ENCODE assay signal across 11 cellular contexts in the genomic region with DNA sequence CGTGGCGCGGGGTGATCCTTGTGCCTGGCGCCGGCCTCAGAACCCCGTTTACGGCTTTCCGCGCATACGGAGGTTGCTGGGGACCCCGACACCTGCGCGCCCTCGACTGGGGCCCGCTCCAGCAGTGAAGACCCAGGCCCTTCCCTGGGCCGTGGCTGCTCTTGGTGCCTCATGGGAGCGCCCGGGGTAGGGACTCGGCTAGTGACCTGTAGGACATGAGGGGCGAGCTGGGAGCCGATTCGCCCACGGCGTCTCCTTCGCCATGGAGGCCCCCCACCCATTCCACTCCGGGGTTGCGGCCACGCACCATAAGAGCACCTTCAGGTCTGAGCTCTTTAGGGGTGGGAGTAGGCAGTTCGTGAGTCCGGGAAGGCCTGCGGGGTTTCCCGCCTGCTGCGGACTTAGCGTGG. TPM values are rescaled to one million over a fixed set of nuclear protein-coding genes. Genes with fewer than 3 reads are reported as not detected.
DNase-seq lines count a peak whose midpoint lies in the region; ATAC-seq and TF ChIP-seq lines count a peak whose summit lies in the region.
"Had no signal": no experiment of that assay in that cellular context is flagged by ENCODE, and none has a peak within 500 bp of the region (broad histone marks: within the 10 kb centered on the region; RNA-seq: fewer than 3 reads in every experiment).

No MANE protein-coding gene starts in this region.

- H4K12ac ChIP-seq in trophoblast cell (ENCODE audit: low read depth, low read length): no peak overlapping the region

- H3K4me3 Mint-ChIP-seq in activated naive CD8-positive, alpha-beta T cell treated with anti-CD3 and anti-CD28 coated beads for 36 hours: no peak overlapping the region

- no peak overlapping the region for H2BK5ac ChIP-seq in trophoblast cell (ENCODE audit: low read depth, low read length, poor library complexity)

- peak overlapping the region; percentile 65 for H3K4me2 ChIP-seq in trophoblast cell (ENCODE audit: low read length)

- TF ChIP-seq CTCF in AG09309 (IDR thresholded peaks at IDR 0.05; ENCODE audit: control insufficient read depth, insufficient read depth, low read depth, low read length, missing control alignments): no peak

- H3K23ac ChIP-seq in trophoblast cell (ENCODE audit: low read length): no peak overlapping the region

- H3K27ac ChIP-seq in SK-N-MC (no peak overlapping the region), trophoblast cell (ENCODE audit: low read depth, low read length) (no peak overlapping the region), SJCRH30 (no peak overlapping the region)

- WGBS in trophoblast cell (ENCODE audit: extremely low coverage, insufficient coverage, insufficient read length): no CpG with 5 or more reads among the region's 34 CpGs

- H3K4me3 ChIP-seq in AG09309 (ENCODE audit: control insufficient read depth, low read depth, low read length) (peak overlapping the region; percentile 49), SK-N-MC (peak overlapping the region; percentile 45; the same call in 1 of the 2 replicates), iPS-11a (ENCODE audit: low read depth, low read length) (peak overlapping the region; percentile 50), trophoblast cell (ENCODE audit: low read depth, low read length) (peak overlapping the region; percentile 61), SJCRH30 (no peak overlapping the region)

- peaks cover 70% of the 10 kb centered on the region for H3K27me3 Mint-ChIP-seq in activated naive CD8-positive, alpha-beta T cell treated with anti-CD3 and anti-CD28 coated beads for 36 hours

- no peak overlapping the region for H2BK12ac ChIP-seq in trophoblast cell (ENCODE audit: low read length)

- H4K91ac ChIP-seq in trophoblast cell (ENCODE audit: low read depth, low read length): no peak overlapping the region

- ATAC-seq in HG02885 (IDR thresholded peaks at IDR 0.05; ENCODE audit: poor library complexity, unreplicated experiment): no peak

- no peak overlapping the region for H2BK120ac ChIP-seq in trophoblast cell (ENCODE audit: insufficient read depth, low read length, poor library complexity)

- no peaks in the 10 kb centered on the region for H3K36me3 Mint-ChIP-seq in activated naive CD8-positive, alpha-beta T cell treated with anti-CD3 and anti-CD28 coated beads for 36 hours

- H3K79me2 ChIP-seq in trophoblast cell (ENCODE audit: control insufficient read depth, insufficient read depth, low read length, poor library complexity): peaks cover 2% of the 10 kb centered on the region

- H3K27ac Mint-ChIP-seq in activated naive CD8-positive, alpha-beta T cell treated with anti-CD3 and anti-CD28 coated beads for 36 hours: no peak overlapping the region

- H3K36me3 ChIP-seq in SK-N-MC (ENCODE audit: insufficient read depth, low read length) (no peaks in the 10 kb centered on the region), trophoblast cell (ENCODE audit: control insufficient read depth in 1 of 2, insufficient read depth in 2 of 2, low read length in 2 of 2) (no peaks in the 10 kb centered on the region), SJCRH30 (no peaks in the 10 kb centered on the region)

- peak overlapping the region; percentile 27 for H3K18ac ChIP-seq in trophoblast cell (ENCODE audit: low read length)

- H2AFZ ChIP-seq in trophoblast cell (ENCODE audit: insufficient read depth, low read length, poor library complexity): peak overlapping the region; percentile 56

- peaks cover 9 to 12% of the 10 kb centered on the region in 2 experiments for H3K4me1 ChIP-seq in trophoblast cell (ENCODE audit: control insufficient read depth in 1 of 2, insufficient read depth in 2 of 2, low read length in 2 of 2)
- H3K4me1 ChIP-seq in SJCRH30: no peaks in the 10 kb centered on the region

- H3K79me1 ChIP-seq in trophoblast cell (ENCODE audit: low read length): no peaks in the 10 kb centered on the region

- H4K8ac ChIP-seq in trophoblast cell (ENCODE audit: low read depth, low read length): peak overlapping the region; percentile 22

- no peaks in the 10 kb centered on the region for H3K9me3 ChIP-seq in SK-N-MC (ENCODE audit: low read depth, low read length)
- peaks cover 2% of the 10 kb centered on the region for H3K9me3 ChIP-seq in trophoblast cell (ENCODE audit: insufficient read depth, low read depth, low read length)
- no peaks in the 10 kb centered on the region for H3K9me3 ChIP-seq in SJCRH30 (replicated peaks)

- H3K4me1 Mint-ChIP-seq in activated naive CD8-positive, alpha-beta T cell treated with anti-CD3 and anti-CD28 coated beads for 36 hours: peaks cover 6% of the 10 kb centered on the region

- no peak overlapping the region for H3K4ac ChIP-seq in trophoblast cell (ENCODE audit: low read depth, low read length)

- DNase-seq in AG09309 (ENCODE audit: low read depth) (no peak), SK-N-MC (ENCODE audit: low read depth, low spot score) (no peak), trophoblast cell (no peak), SJCRH30 (no peak), NCI-H524 treated with DMSO at 0.1 percent for 48 hours (lab: John Stamatoyannopoulos, UW) (no peak)
- DNase-seq in activated naive CD8-positive, alpha-beta T cell treated with anti-CD3 and anti-CD28 coated beads for 36 hours: no peak
- DNase-seq: C1 segment of cervical spinal cord; central memory CD4-positive, alpha-beta T cell; SIG-M5 had no signal

- H3K9ac ChIP-seq in SK-N-MC (ENCODE audit: insufficient read length): no peak overlapping the region
- H3K9ac ChIP-seq in trophoblast cell (ENCODE audit: low read length): no peak overlapping the region

- H3K14ac ChIP-seq in trophoblast cell (ENCODE audit: low read length): no peak overlapping the region

- no peak overlapping the region for H2AK5ac ChIP-seq in trophoblast cell (ENCODE audit: low read length)

- no peaks in the 10 kb centered on the region for H3K9me3 Mint-ChIP-seq in activated naive CD8-positive, alpha-beta T cell treated with anti-CD3 and anti-CD28 coated beads for 36 hours

- H3K27me3 ChIP-seq in trophoblast cell (ENCODE audit: insufficient read depth, low read length) (peaks cover 43% of the 10 kb centered on the region), SJCRH30 (no peaks in the 10 kb centered on the region)

RNA-seq across cellular contexts. Expression of gene PAX9, which starts 14.2 kb away (rescaled TPM):
- polyA plus RNA-seq in trophoblast cell (2013): 0.04 and 0.05 TPM in 2 replicates
- not detected in 2 replicates for total RNA-seq in SJCRH30 (2014; rRNA removed; shearing (Covaris generic))
- total RNA-seq in activated naive CD8-positive, alpha-beta T cell treated with anti-CD3 and anti-CD28 coated beads for 36 hours: not detected
